8 cellular contexts compared by ENCODE assay signal in genomic region chr1:150234309-150234646, GRCh38. TPM values are rescaled to one million over a fixed set of nuclear protein-coding genes. Genes with fewer than 3 reads are reported as not detected.
DNase-seq lines count a peak whose midpoint lies in the region; ATAC-seq and TF ChIP-seq lines count a peak whose summit lies in the region.

No MANE protein-coding gene starts in this region.

- peak overlapping the region; percentile 91 for H3K27ac ChIP-seq in HUES64 (ENCODE audit: low read depth, low read length)
- peak overlapping the region; percentile 95 for H3K27ac ChIP-seq in duodenal mucosa (ENCODE audit: low read depth, low read length)
- peak overlapping the region; percentile 98 for H3K27ac ChIP-seq in muscle layer of duodenum (ENCODE audit: low read length)

- peaks cover 19% of the 10 kb centered on the region for H3K4me1 Mint-ChIP-seq in T-helper 17 cell

- H3K9me3 ChIP-seq in HUES64 (ENCODE audit: insufficient read depth, low read depth, low read length) (no peaks in the 10 kb centered on the region), duodenal mucosa (ENCODE audit: control insufficient read depth in 1 of 2, low read length in 2 of 2) (no peaks in the 10 kb centered on the region), muscle layer of duodenum (ENCODE audit: control insufficient read depth in 1 of 2, low read length in 2 of 2) (no peaks in the 10 kb centered on the region), T-helper 17 cell (ENCODE audit: control insufficient read depth, low read length, poor library complexity, severe bottlenecking) (no peaks in the 10 kb centered on the region)

- H3K4me3 ChIP-seq in AG10803 (ENCODE audit: low read length) (peak overlapping the region; percentile 89), HUES64 (ENCODE audit: low read length) (peak overlapping the region; percentile 92), duodenal mucosa (ENCODE audit: low read depth in 1 of 2, low read length in 2 of 2) (peak overlapping the region; percentile 83 to 99), muscle layer of duodenum (ENCODE audit: low read depth in 1 of 2, low read length in 2 of 2) (peak overlapping the region; percentile 93 to 98)

- no peak overlapping the region for H3K4me3 Mint-ChIP-seq in T-helper 17 cell

- peaks cover 28% of the 10 kb centered on the region for H3K36me3 ChIP-seq in HUES64 (ENCODE audit: insufficient read depth, low read length)
- no peaks in the 10 kb centered on the region for H3K36me3 ChIP-seq in duodenal mucosa (ENCODE audit: control insufficient read depth in 1 of 2, insufficient read depth in 2 of 2, low read length in 2 of 2)
- H3K36me3 ChIP-seq in muscle layer of duodenum (ENCODE audit: control insufficient read depth in 1 of 2, insufficient read depth in 2 of 2, low read length in 2 of 2): no peaks in the 10 kb centered on the region

- TF ChIP-seq CTCF in AG10803 (conservative IDR thresholded peaks at IDR 0.05; ENCODE audit: low read length): no peak

- H3K4me1 ChIP-seq in HUES64 (ENCODE audit: insufficient read depth, low read length) (peaks cover 19% of the 10 kb centered on the region), duodenal mucosa (ENCODE audit: control insufficient read depth in 1 of 2, insufficient read depth in 2 of 2, low read length in 2 of 2) (peaks cover 5 to 12% of the 10 kb centered on the region in 2 donors), muscle layer of duodenum (ENCODE audit: control insufficient read depth in 1 of 2, insufficient read depth in 2 of 2, low read length in 2 of 2) (peaks cover 0 to 6% of the 10 kb centered on the region in 2 donors)

- no peak overlapping the region for H3K27ac Mint-ChIP-seq in T-helper 17 cell

- H3K27me3 ChIP-seq in HUES64 (ENCODE audit: insufficient read depth, low read length) (no peaks in the 10 kb centered on the region), duodenal mucosa (ENCODE audit: control insufficient read depth in 1 of 2, insufficient read depth in 2 of 2, low read length in 2 of 2) (no peaks in the 10 kb centered on the region), muscle layer of duodenum (ENCODE audit: low read depth, low read length) (no peaks in the 10 kb centered on the region)

- DNase-seq in AG10803 (ENCODE audit: low read depth) (no peak), T-helper 17 cell (no peak), GM03348 (ENCODE audit: low spot score) (no peak), NCI-H1930 (lab: John Stamatoyannopoulos, UW) (no peak)

- H3K9ac ChIP-seq in HUES64 (ENCODE audit: low read depth, low read length) (peak overlapping the region; percentile 97), duodenal mucosa (ENCODE audit: low read depth in 1 of 2, low read length in 2 of 2) (peak overlapping the region; percentile 91)

- WGBS in HUES64: under 1% methylated on average over 12 of the region's 12 CpGs

- H3K27me3 Mint-ChIP-seq in T-helper 17 cell: no peaks in the 10 kb centered on the region

- H3K36me3 Mint-ChIP-seq in T-helper 17 cell (ENCODE audit: low read depth): peaks cover 6% of the 10 kb centered on the region

- ATAC-seq in GM18520 (IDR thresholded peaks at IDR 0.05; ENCODE audit: unreplicated experiment): no peak
- ATAC-seq in T-helper 17 cell: no peak

RNA-seq across cellular contexts. Expression of gene ANP32E, which starts 1.6 kb away (rescaled TPM):
- 105 TPM for polyA plus RNA-seq in HUES64 (2013, experiment 1 of 2)
- 114 TPM for polyA plus RNA-seq in HUES64 (2013, experiment 2 of 2)
- 10 to 100 TPM; 45.4 to 50.2 TPM for total RNA-seq in T-helper 17 cell

RNA-seq across cellular contexts. Expression of gene CA14, which starts 23.3 kb away (rescaled TPM):
- polyA plus RNA-seq in HUES64 (2013, experiment 1 of 2): 47.4 TPM
- 57.2 TPM for polyA plus RNA-seq in HUES64 (2013, experiment 2 of 2)
- not detected for total RNA-seq in T-helper 17 cell

RNA-seq across cellular contexts. Expression of gene APH1A, which starts 34.5 kb away (rescaled TPM):
- 78.7 TPM for polyA plus RNA-seq in HUES64 (2013, experiment 1 of 2)
- 81.8 TPM for polyA plus RNA-seq in HUES64 (2013, experiment 2 of 2)
- total RNA-seq in T-helper 17 cell: 100 to 1,000 TPM; 118 TPM

RNA-seq across cellular contexts. Expression of gene C1orf54, which starts 38.3 kb away (rescaled TPM):
- polyA plus RNA-seq in HUES64 (2013, experiment 1 of 2): 15.6 TPM
- polyA plus RNA-seq in HUES64 (2013, experiment 2 of 2): 21.0 TPM
- total RNA-seq in T-helper 17 cell: 1 to 10 TPM; 4.6 to 6.6 TPM

RNA-seq across cellular contexts. Expression of gene CIART, which starts 48.1 kb away (rescaled TPM):
- polyA plus RNA-seq in HUES64 (2013, experiment 1 of 2): 7.2 TPM
- 8.2 TPM for polyA plus RNA-seq in HUES64 (2013, experiment 2 of 2)
- 1 to 10 TPM; 3.6 to 4.5 TPM for total RNA-seq in T-helper 17 cell
